Comparison of ENCODE assay signal across 8 cellular contexts in the genomic region with DNA sequence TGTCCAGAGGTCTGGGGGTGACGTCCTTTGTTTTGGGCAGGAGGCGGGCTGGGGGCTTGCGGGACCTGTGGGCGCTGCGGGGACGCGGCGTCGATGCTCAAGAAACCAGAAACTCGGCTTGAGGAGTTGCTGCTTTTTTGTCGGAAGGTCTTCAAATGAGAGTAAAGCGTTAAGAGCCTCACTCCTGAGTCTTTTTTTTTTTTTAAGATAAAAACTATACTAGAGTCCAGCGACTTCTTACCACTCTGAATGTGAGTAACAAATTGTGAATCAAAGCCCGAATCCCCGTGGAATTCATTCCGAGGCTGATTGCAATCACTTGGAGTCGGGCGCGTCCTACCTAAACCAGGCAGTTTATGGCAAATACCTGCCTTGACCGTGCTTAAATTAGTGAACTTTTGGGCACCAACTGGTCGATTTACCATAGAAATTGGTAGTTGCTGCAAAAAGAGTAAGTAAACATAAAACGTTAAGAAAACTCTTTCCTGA. TPM values are rescaled to one million over a fixed set of nuclear protein-coding genes. Genes with fewer than 3 reads are reported as not detected.
A peak's percentile ranks its signal among the peaks of the same experiment; 100 is the strongest.
DNase-seq lines count a peak whose midpoint lies in the region; ATAC-seq, FAIRE-seq and TF ChIP-seq lines count a peak whose summit lies in the region.

No MANE protein-coding gene starts in this region.

- ATAC-seq in HG02943 (IDR thresholded peaks at IDR 0.05; ENCODE audit: low read depth, unreplicated experiment) (peak; percentile 3), WTC11 (no peak), foreskin keratinocyte (peak; percentile 1), pancreas (peak; percentile 18 to 29 (median 22)), HG03432 (IDR thresholded peaks at IDR 0.05; ENCODE audit: unreplicated experiment) (no peak), HG02938 (IDR thresholded peaks at IDR 0.05; ENCODE audit: unreplicated experiment) (no peak)

- TF ChIP-seq CTCF in WTC11 (IDR thresholded peaks at IDR 0.05) (no peak), foreskin keratinocyte (conservative IDR thresholded peaks at IDR 0.05) (no peak), pancreas (IDR thresholded peaks at IDR 0.05) (no peak)

- intact Hi-C loops in pancreas (cut with DNase I), result no loop called here

- peak overlapping the region; percentile 64; the same call in 1 of the 2 replicates for H3K27ac Mint-ChIP-seq in WTC11

- WGBS in pancreas, 2 donors, result 0% methylated on average over 22 of the region's 22 CpGs

- H3K36me3 Mint-ChIP-seq in WTC11, result no peaks in the 10 kb centered on the region

- POLR2A ChIA-PET in WTC11 (lab: Charles Lee), result no interaction called here

- H3K27me3 ChIP-seq in foreskin keratinocyte (no peaks in the 10 kb centered on the region), pancreas (no peaks in the 10 kb centered on the region)

- H3K4me1 ChIP-seq in foreskin keratinocyte, result peaks cover 20% of the 10 kb centered on the region
- H3K4me1 ChIP-seq in pancreas, result peaks cover 0 to 4% (median 0%) of the 10 kb centered on the region in 3 donors

- H3K4me3 Mint-ChIP-seq in WTC11, result peak overlapping the region; percentile 90

- FAIRE-seq in pancreas (lab: Jason Lieb, UNC), result no peak

- DNase-seq in COR-L47 (lab: John Stamatoyannopoulos, UW), result peak; percentile 10
- no peak for DNase-seq in WTC11 (ENCODE audit: low spot score)
- peak in 1 of 2 donors; percentile 37 for DNase-seq in foreskin keratinocyte
- DNase-seq in pancreas, result no peak
- DNase-seq in stimulated activated CD4-positive, alpha-beta T cell treated with anti-CD3 and anti-CD28 coated beads, Interleukin-15, amount 100 ng/mL, for 24 hours, result no peak

- H3K36me3 ChIP-seq in pancreas, result no peaks in the 10 kb centered on the region

- H3K4me3 ChIP-seq in pancreas, result peak overlapping the region; percentile 29 to 92 (median 80)

- peaks cover 8% of the 10 kb centered on the region for H3K27me3 Mint-ChIP-seq in WTC11 (ENCODE audit: low read depth)

- no peaks in the 10 kb centered on the region for H3K9me3 Mint-ChIP-seq in WTC11

- CTCF ChIA-PET in WTC11 (lab: Charles Lee), result interaction anchor here (1.1 to 1.4 kb wide), 3 partner anchors 18 to 314 kb away, joined by 3 to 4 read pairs (median 3); no protein-coding TSS in a partner anchor

- H3K4me1 Mint-ChIP-seq in WTC11, result peaks cover 12% of the 10 kb centered on the region

- peak overlapping the region; percentile 60 for H3K27ac ChIP-seq in foreskin keratinocyte
- H3K27ac ChIP-seq in pancreas, result no peak overlapping the region

- no peaks in the 10 kb centered on the region for H3K9me3 ChIP-seq in pancreas

TF ChIP-seq in WTC11, 78 proteins besides CTCF, POLR2A, EP300 and RAD21:
- no peak for TF ChIP-seq ETV6 (CRISPR knock-in tag; IDR thresholded peaks at IDR 0.05)
- TF ChIP-seq ZNF219 (CRISPR knock-in tag; IDR thresholded peaks at IDR 0.05; ENCODE audit: borderline replicate concordance), result no peak
- TF ChIP-seq, protein P1, sequence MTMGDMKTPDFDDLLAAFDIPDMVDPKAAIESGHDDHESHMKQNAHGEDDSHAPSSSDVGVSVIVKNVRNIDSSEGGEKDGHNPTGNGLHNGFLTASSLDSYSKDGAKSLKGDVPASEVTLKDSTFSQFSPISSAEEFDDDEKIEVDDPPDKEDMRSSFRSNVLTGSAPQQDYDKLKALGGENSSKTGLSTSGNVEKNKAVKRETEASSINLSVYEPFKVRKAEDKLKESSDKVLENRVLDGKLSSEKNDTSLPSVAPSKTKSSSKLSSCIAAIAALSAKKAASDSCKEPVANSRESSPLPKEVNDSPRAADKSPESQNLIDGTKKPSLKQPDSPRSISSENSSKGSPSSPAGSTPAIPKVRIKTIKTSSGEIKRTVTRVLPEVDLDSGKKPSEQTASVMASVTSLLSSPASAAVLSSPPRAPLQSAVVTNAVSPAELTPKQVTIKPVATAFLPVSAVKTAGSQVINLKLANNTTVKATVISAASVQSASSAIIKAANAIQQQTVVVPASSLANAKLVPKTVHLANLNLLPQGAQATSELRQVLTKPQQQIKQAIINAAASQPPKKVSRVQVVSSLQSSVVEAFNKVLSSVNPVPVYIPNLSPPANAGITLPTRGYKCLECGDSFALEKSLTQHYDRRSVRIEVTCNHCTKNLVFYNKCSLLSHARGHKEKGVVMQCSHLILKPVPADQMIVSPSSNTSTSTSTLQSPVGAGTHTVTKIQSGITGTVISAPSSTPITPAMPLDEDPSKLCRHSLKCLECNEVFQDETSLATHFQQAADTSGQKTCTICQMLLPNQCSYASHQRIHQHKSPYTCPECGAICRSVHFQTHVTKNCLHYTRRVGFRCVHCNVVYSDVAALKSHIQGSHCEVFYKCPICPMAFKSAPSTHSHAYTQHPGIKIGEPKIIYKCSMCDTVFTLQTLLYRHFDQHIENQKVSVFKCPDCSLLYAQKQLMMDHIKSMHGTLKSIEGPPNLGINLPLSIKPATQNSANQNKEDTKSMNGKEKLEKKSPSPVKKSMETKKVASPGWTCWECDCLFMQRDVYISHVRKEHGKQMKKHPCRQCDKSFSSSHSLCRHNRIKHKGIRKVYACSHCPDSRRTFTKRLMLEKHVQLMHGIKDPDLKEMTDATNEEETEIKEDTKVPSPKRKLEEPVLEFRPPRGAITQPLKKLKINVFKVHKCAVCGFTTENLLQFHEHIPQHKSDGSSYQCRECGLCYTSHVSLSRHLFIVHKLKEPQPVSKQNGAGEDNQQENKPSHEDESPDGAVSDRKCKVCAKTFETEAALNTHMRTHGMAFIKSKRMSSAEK (CRISPR knock-in tag; IDR thresholded peaks at IDR 0.05; ENCODE audit: borderline replicate concordance), result no peak
- TF ChIP-seq, protein P2, sequence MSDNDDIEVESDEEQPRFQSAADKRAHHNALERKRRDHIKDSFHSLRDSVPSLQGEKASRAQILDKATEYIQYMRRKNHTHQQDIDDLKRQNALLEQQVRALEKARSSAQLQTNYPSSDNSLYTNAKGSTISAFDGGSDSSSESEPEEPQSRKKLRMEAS (CRISPR knock-in tag; IDR thresholded peaks at IDR 0.05), result no peak
- no peak for TF ChIP-seq SOX15 (CRISPR knock-in tag; IDR thresholded peaks at IDR 0.05)
- TF ChIP-seq, protein P3, sequence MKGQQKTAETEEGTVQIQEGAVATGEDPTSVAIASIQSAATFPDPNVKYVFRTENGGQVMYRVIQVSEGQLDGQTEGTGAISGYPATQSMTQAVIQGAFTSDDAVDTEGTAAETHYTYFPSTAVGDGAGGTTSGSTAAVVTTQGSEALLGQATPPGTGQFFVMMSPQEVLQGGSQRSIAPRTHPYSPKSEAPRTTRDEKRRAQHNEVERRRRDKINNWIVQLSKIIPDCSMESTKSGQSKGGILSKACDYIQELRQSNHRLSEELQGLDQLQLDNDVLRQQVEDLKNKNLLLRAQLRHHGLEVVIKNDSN (CRISPR knock-in tag; IDR thresholded peaks at IDR 0.05), result no peak
- 0 out of 2 replicates have a peak, but pooled peaks have one; percentile 6 for TF ChIP-seq RELA (CRISPR knock-in tag; IDR thresholded peaks at IDR 0.05; ENCODE audit: borderline replicate concordance)
- TF ChIP-seq, protein P4, sequence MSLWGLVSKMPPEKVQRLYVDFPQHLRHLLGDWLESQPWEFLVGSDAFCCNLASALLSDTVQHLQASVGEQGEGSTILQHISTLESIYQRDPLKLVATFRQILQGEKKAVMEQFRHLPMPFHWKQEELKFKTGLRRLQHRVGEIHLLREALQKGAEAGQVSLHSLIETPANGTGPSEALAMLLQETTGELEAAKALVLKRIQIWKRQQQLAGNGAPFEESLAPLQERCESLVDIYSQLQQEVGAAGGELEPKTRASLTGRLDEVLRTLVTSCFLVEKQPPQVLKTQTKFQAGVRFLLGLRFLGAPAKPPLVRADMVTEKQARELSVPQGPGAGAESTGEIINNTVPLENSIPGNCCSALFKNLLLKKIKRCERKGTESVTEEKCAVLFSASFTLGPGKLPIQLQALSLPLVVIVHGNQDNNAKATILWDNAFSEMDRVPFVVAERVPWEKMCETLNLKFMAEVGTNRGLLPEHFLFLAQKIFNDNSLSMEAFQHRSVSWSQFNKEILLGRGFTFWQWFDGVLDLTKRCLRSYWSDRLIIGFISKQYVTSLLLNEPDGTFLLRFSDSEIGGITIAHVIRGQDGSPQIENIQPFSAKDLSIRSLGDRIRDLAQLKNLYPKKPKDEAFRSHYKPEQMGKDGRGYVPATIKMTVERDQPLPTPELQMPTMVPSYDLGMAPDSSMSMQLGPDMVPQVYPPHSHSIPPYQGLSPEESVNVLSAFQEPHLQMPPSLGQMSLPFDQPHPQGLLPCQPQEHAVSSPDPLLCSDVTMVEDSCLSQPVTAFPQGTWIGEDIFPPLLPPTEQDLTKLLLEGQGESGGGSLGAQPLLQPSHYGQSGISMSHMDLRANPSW (CRISPR knock-in tag; conservative IDR thresholded peaks at IDR 0.05; ENCODE audit: low read depth), result no peak
- TF ChIP-seq FOXP1 (CRISPR knock-in tag; IDR thresholded peaks at IDR 0.05; ENCODE audit: borderline replicate concordance), result 0 out of 2 replicates have a peak, but pooled peaks have one; percentile 4
- TF ChIP-seq, protein P5, sequence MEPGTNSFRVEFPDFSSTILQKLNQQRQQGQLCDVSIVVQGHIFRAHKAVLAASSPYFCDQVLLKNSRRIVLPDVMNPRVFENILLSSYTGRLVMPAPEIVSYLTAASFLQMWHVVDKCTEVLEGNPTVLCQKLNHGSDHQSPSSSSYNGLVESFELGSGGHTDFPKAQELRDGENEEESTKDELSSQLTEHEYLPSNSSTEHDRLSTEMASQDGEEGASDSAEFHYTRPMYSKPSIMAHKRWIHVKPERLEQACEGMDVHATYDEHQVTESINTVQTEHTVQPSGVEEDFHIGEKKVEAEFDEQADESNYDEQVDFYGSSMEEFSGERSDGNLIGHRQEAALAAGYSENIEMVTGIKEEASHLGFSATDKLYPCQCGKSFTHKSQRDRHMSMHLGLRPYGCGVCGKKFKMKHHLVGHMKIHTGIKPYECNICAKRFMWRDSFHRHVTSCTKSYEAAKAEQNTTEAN (CRISPR knock-in tag; IDR thresholded peaks at IDR 0.05), result no peak
- TF ChIP-seq OVOL2 (CRISPR knock-in tag; IDR thresholded peaks at IDR 0.05; ENCODE audit: borderline replicate concordance), result no peak
- TF ChIP-seq NFE2L1 (CRISPR knock-in tag; IDR thresholded peaks at IDR 0.05), result 0 out of 2 replicates have a peak, but pooled peaks have one; percentile 7
- TF ChIP-seq TP53 (CRISPR knock-in tag; IDR thresholded peaks at IDR 0.05), result no peak
- no peak for TF ChIP-seq ZNF317 (CRISPR knock-in tag; IDR thresholded peaks at IDR 0.05; ENCODE audit: borderline replicate concordance, low read depth)
- no peak for TF ChIP-seq GABPB1 (CRISPR knock-in tag; IDR thresholded peaks at IDR 0.05)

RNA-seq across cellular contexts. Expression of gene GPSM2, which starts 0.6 kb away (rescaled TPM):
- total RNA-seq in WTC11 (2021), result 18.4 to 23.7 TPM (median 22.6 TPM) in 3 replicates
- total RNA-seq in foreskin keratinocyte, result 104 and 142 TPM in 2 replicates
- polyA plus RNA-seq in foreskin keratinocyte, result 39.4 and 60.7 TPM in 2 replicates
- 1 to 10 TPM in 3 of 6 donors, under 1 TPM in 3; 0.19 to 1.6 (median 0.74) TPM for total RNA-seq in pancreas
- under 1 TPM; 0.42 to 0.92 TPM for polyA plus RNA-seq in pancreas

RNA-seq across cellular contexts. Expression of gene AKNAD1, which starts 20.5 kb away (rescaled TPM):
- not detected in 3 replicates for total RNA-seq in WTC11 (2021)
- total RNA-seq in foreskin keratinocyte, result 0.65 and 1.6 TPM in 2 replicates
- 0.85 and 1.1 TPM in 2 replicates for polyA plus RNA-seq in foreskin keratinocyte
- not detected for total RNA-seq in pancreas
- under 1 TPM in 1 of 2 donors, not detected in 1; 0.23 TPM for polyA plus RNA-seq in pancreas

Comparison
In these comparisons a context has a peak if more than half of its experiments do, and no peak if none do; other contexts are left out.
1. ATAC-seq: peak in HG02943 (single experiment), foreskin keratinocyte (single experiment) and pancreas (4 of 4); none in WTC11 (single experiment), HG03432 (single experiment) and HG02938 (single experiment).